In genomic region chr18:24181806-24182205, GRCh38 we compare ENCODE assay signal across 1 cellular context.
TF ChIP-seq lines count a peak whose summit lies in the region.

No MANE protein-coding gene starts in this region.

TF ChIP-seq in WTC11, 78 proteins besides CTCF, POLR2A, EP300 and RAD21 (continued from another document):
- TF ChIP-seq HMGXB4 (CRISPR knock-in tag; IDR thresholded peaks at IDR 0.05): no peak
- TF ChIP-seq ZMAT4 (CRISPR knock-in tag; IDR thresholded peaks at IDR 0.05): no peak
- TF ChIP-seq FOXP1 (CRISPR knock-in tag; IDR thresholded peaks at IDR 0.05; ENCODE audit: borderline replicate concordance): no peak
- no peak for TF ChIP-seq ARID4B (CRISPR knock-in tag; IDR thresholded peaks at IDR 0.05; ENCODE audit: borderline replicate concordance)
- no peak for TF ChIP-seq FOXP4 (CRISPR knock-in tag; IDR thresholded peaks at IDR 0.05)
- no peak for TF ChIP-seq NR3C1 (CRISPR knock-in tag; conservative IDR thresholded peaks at IDR 0.05; ENCODE audit: low read depth)
- TF ChIP-seq MAX (CRISPR knock-in tag; IDR thresholded peaks at IDR 0.05): no peak
